9 cellular contexts compared by ENCODE assay signal in genomic region chr3:194689493-194689901, GRCh38. TPM values are rescaled to one million over a fixed set of nuclear protein-coding genes. Genes with fewer than 3 reads are reported as not detected.
A peak's percentile ranks its signal among the peaks of the same experiment; 100 is the strongest.
DNase-seq lines count a peak whose midpoint lies in the region; ATAC-seq and TF ChIP-seq lines count a peak whose summit lies in the region.
"Had no signal": no experiment of that assay in that cellular context is flagged by ENCODE, and none has a peak within 500 bp of the region (broad histone marks: within the 10 kb centered on the region; RNA-seq: fewer than 3 reads in every experiment).

No MANE protein-coding gene starts in this region.

- no peak overlapping the region for H3K27ac Mint-ChIP-seq in activated naive CD8-positive, alpha-beta T cell treated with anti-CD3 and anti-CD28 coated beads, Interleukin-2, amount 10 ng/mL, durations not matched to agents 7 days and 5 days

- no peak overlapping the region for H3K4ac ChIP-seq in mesendoderm (ENCODE audit: low read depth, low read length)

- no peak overlapping the region for H4K5ac ChIP-seq in mesendoderm (ENCODE audit: low read length)

- no peak overlapping the region for H2BK120ac ChIP-seq in mesendoderm (ENCODE audit: low read depth, low read length)

- no peak overlapping the region for H3K23ac ChIP-seq in mesendoderm (ENCODE audit: low read length)

- H3K56ac ChIP-seq in mesendoderm (ENCODE audit: low read length): no peak overlapping the region

- no peak overlapping the region for H2BK5ac ChIP-seq in mesendoderm (ENCODE audit: low read length)

- H3K4me1 ChIP-seq in mesendoderm (ENCODE audit: control insufficient read depth, low read depth, low read length): peaks cover 2% of the 10 kb centered on the region

- no peaks in the 10 kb centered on the region for H3K36me3 ChIP-seq in mesendoderm (ENCODE audit: control insufficient read depth, insufficient read depth, low read length)

- H2AK5ac ChIP-seq in mesendoderm (ENCODE audit: low read length): no peak overlapping the region

- no peak overlapping the region for H3K18ac ChIP-seq in mesendoderm (ENCODE audit: low read length)

- no peaks in the 10 kb centered on the region for H3K9me3 Mint-ChIP-seq in activated naive CD8-positive, alpha-beta T cell treated with anti-CD3 and anti-CD28 coated beads, Interleukin-2, amount 10 ng/mL, durations not matched to agents 7 days and 5 days

- no CpG with 5 or more reads among the region's 9 CpGs for WGBS in mesendoderm (ENCODE audit: extremely low coverage, insufficient coverage, low lambda C conversion rate)

- H4K8ac ChIP-seq in mesendoderm (ENCODE audit: low read depth, low read length): no peak overlapping the region

- H3K4me3 Mint-ChIP-seq in activated naive CD8-positive, alpha-beta T cell treated with anti-CD3 and anti-CD28 coated beads, Interleukin-2, amount 10 ng/mL, durations not matched to agents 7 days and 5 days: peak overlapping the region; percentile 13

- H3K27me3 ChIP-seq in mesendoderm (ENCODE audit: insufficient read depth, low read length, poor library complexity): peaks cover 4% of the 10 kb centered on the region

- no peak overlapping the region for H2BK15ac ChIP-seq in mesendoderm (replicated peaks; ENCODE audit: low read depth)

- POLR2A ChIA-PET in activated naive CD8-positive, alpha-beta T cell treated with anti-CD3 and anti-CD28 coated beads, Interleukin-2, amount 10 ng/mL, durations not matched to agents 7 days and 5 days (lab: Charles Lee): no interaction called here

- peak; percentile 41 for DNase-seq in AG08396 (ENCODE audit: low spot score)
- DNase-seq in GM20000 (ENCODE audit: low spot score): peak; percentile 30
- DNase-seq in activated naive CD8-positive, alpha-beta T cell treated with anti-CD3 and anti-CD28 coated beads, Interleukin-2, amount 10 ng/mL, durations not matched to agents 7 days and 5 days: no peak
- peak; percentile 52 for DNase-seq in mesendoderm
- DNase-seq in amygdala (lab: John Stamatoyannopoulos, UW): no peak
- DNase-seq in superior temporal gyrus (ENCODE audit: extremely low spot score): no peak
- DNase-seq in medulla oblongata (ENCODE audit: extremely low spot score): no peak
- DNase-seq: NCI-H2081 treated with DMSO at 0.1 percent for 48 hours had no signal

- no peak overlapping the region for H3K4me3 ChIP-seq in mesendoderm (ENCODE audit: low read length)

- no peak overlapping the region for H3K4me2 ChIP-seq in mesendoderm (ENCODE audit: low read length)

- H3K36me3 Mint-ChIP-seq in activated naive CD8-positive, alpha-beta T cell treated with anti-CD3 and anti-CD28 coated beads, Interleukin-2, amount 10 ng/mL, durations not matched to agents 7 days and 5 days: no peaks in the 10 kb centered on the region

- H3K4me1 Mint-ChIP-seq in activated naive CD8-positive, alpha-beta T cell treated with anti-CD3 and anti-CD28 coated beads, Interleukin-2, amount 10 ng/mL, durations not matched to agents 7 days and 5 days: peaks cover 24% of the 10 kb centered on the region

- H3K79me2 ChIP-seq in mesendoderm (ENCODE audit: control insufficient read depth, insufficient read depth, low read length): no peaks in the 10 kb centered on the region

- peak overlapping the region; percentile 39 for H3K27ac ChIP-seq in mesendoderm (ENCODE audit: low read depth, low read length)

- H3K79me1 ChIP-seq in mesendoderm (ENCODE audit: low read length): no peaks in the 10 kb centered on the region

- no peak for TF ChIP-seq CTCF in GM20000 (IDR thresholded peaks at IDR 0.05; ENCODE audit: extremely low read depth, missing control alignments)

- no peak for ATAC-seq in activated naive CD8-positive, alpha-beta T cell treated with anti-CD3 and anti-CD28 coated beads, Interleukin-2, amount 10 ng/mL, durations not matched to agents 7 days and 5 days (ENCODE audit: low read depth)
- ATAC-seq in HG02938 (IDR thresholded peaks at IDR 0.05; ENCODE audit: unreplicated experiment): no peak

- H3K27me3 Mint-ChIP-seq in activated naive CD8-positive, alpha-beta T cell treated with anti-CD3 and anti-CD28 coated beads, Interleukin-2, amount 10 ng/mL, durations not matched to agents 7 days and 5 days: peaks cover 32% of the 10 kb centered on the region

- H3K9ac ChIP-seq in mesendoderm (ENCODE audit: low read length): no peak overlapping the region

RNA-seq across cellular contexts. Expression of gene FAM43A, which starts 3.8 kb away (rescaled TPM):
- 1 to 10 TPM; 5.1 to 6.6 TPM for total RNA-seq in activated naive CD8-positive, alpha-beta T cell treated with anti-CD3 and anti-CD28 coated beads, Interleukin-2, amount 10 ng/mL, durations not matched to agents 7 days and 5 days
- polyA plus RNA-seq in mesendoderm (2013, experiment 1 of 2): 6.2 TPM
- polyA plus RNA-seq in mesendoderm (2013, experiment 2 of 2): 5.9 TPM

RNA-seq across cellular contexts. Expression of gene LSG1, which starts 17.5 kb away (rescaled TPM):
- total RNA-seq in activated naive CD8-positive, alpha-beta T cell treated with anti-CD3 and anti-CD28 coated beads, Interleukin-2, amount 10 ng/mL, durations not matched to agents 7 days and 5 days: 10 to 100 TPM; 47.3 to 55.2 TPM
- 40.6 TPM for polyA plus RNA-seq in mesendoderm (2013, experiment 1 of 2)
- polyA plus RNA-seq in mesendoderm (2013, experiment 2 of 2): 42.2 TPM

RNA-seq across cellular contexts. Expression of gene TMEM44, which starts 56.3 kb away (rescaled TPM):
- 1 to 10 TPM; 6.3 to 8.1 TPM for total RNA-seq in activated naive CD8-positive, alpha-beta T cell treated with anti-CD3 and anti-CD28 coated beads, Interleukin-2, amount 10 ng/mL, durations not matched to agents 7 days and 5 days
- 5.0 TPM for polyA plus RNA-seq in mesendoderm (2013, experiment 1 of 2)
- polyA plus RNA-seq in mesendoderm (2013, experiment 2 of 2): 5.0 TPM

Comparison
In these comparisons a context has a peak if more than half of its experiments do, and no peak if none do; other contexts are left out.
1. DNase-seq: peak in AG08396 (single experiment), GM20000 (single experiment) and mesendoderm (single experiment); none in activated naive CD8-positive, alpha-beta T cell treated with anti-CD3 and anti-CD28 coated beads, Interleukin-2, amount 10 ng/mL, durations not matched to agents 7 days and 5 days (single experiment), amygdala (0 of 56), superior temporal gyrus (single experiment) and medulla oblongata (single experiment).